10 cellular contexts compared by ENCODE assay signal in the genomic region with DNA sequence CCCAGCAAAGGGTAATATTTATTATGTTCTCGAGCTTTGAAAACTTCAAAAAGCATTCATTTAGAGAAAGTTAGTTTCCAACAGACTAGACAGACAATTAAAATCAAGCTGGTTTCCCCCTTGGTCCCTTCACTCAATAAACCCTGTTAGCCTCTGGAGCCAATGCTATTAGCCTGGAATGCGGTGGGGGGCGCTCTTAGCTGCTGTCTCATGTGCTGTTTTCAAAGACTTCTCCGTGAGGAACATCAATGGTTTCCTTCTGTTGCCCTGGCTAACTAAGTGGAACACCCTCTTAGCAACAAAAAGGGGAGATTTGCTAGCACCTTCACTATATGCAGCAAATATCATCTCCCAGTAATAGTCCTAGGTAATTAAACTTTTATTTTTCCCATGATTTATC.
A peak's percentile ranks its signal among the peaks of the same experiment; 100 is the strongest.
DNase-seq lines count a peak whose midpoint lies in the region; ATAC-seq and TF ChIP-seq lines count a peak whose summit lies in the region.
"Had no signal": no experiment of that assay in that cellular context is flagged by ENCODE, and none has a peak within 500 bp of the region (broad histone marks: within the 10 kb centered on the region; RNA-seq: fewer than 3 reads in every experiment).

No MANE protein-coding gene starts in this region.

- H3K27me3 ChIP-seq in CD4-positive, CD25-positive, alpha-beta regulatory T cell (ENCODE audit: control insufficient read depth, insufficient read depth, low read length), result no peaks in the 10 kb centered on the region
- H3K27me3 ChIP-seq in WERI-Rb-1 (ENCODE audit: insufficient read depth, low read depth, severe bottlenecking), result no peaks in the 10 kb centered on the region

- no peak overlapping the region for H3K4me3 Mint-ChIP-seq in CD4-positive, CD25-positive, alpha-beta regulatory T cell
- H3K4me3 Mint-ChIP-seq in activated CD4-positive, alpha-beta memory T cell treated with anti-CD3 and anti-CD28 coated beads for 36 hours, result no peak overlapping the region
- H3K4me3 Mint-ChIP-seq: stimulated activated naive CD8-positive, alpha-beta T cell treated with anti-CD3 and anti-CD28 coated beads, Interleukin-15, Interleukin-2, amounts not matched to agents 100 ng/mL and 50 ng/mL, for 24 hours; T-cell had no signal

- H3K4me1 Mint-ChIP-seq in CD4-positive, CD25-positive, alpha-beta regulatory T cell, result peaks cover 0 to 12% (median 7%) of the 10 kb centered on the region in 4 donors
- H3K4me1 Mint-ChIP-seq in activated CD4-positive, alpha-beta memory T cell treated with anti-CD3 and anti-CD28 coated beads for 36 hours (ENCODE audit: low read depth), result peaks cover 6% of the 10 kb centered on the region

- H3K27me3 Mint-ChIP-seq in CD4-positive, CD25-positive, alpha-beta regulatory T cell, result peaks cover 18% of the 10 kb centered on the region
- peaks cover 3% of the 10 kb centered on the region for H3K27me3 Mint-ChIP-seq in activated CD4-positive, alpha-beta memory T cell treated with anti-CD3 and anti-CD28 coated beads for 36 hours
- H3K27me3 Mint-ChIP-seq: T-cell had no signal

- peaks cover 0 to 1% (median 0%) of the 10 kb centered on the region in 7 donors for H3K9me3 Mint-ChIP-seq in CD4-positive, CD25-positive, alpha-beta regulatory T cell
- no peaks in the 10 kb centered on the region for H3K9me3 Mint-ChIP-seq in activated CD4-positive, alpha-beta memory T cell treated with anti-CD3 and anti-CD28 coated beads for 36 hours
- H3K9me3 Mint-ChIP-seq: stimulated activated naive CD8-positive, alpha-beta T cell treated with anti-CD3 and anti-CD28 coated beads, Interleukin-15, Interleukin-2, amounts not matched to agents 100 ng/mL and 50 ng/mL, for 24 hours; T-cell had no signal

- no peak overlapping the region for H3K4me3 ChIP-seq in CD4-positive, CD25-positive, alpha-beta regulatory T cell (ENCODE audit: low read depth, low read length)
- H3K4me3 ChIP-seq in WERI-Rb-1 (ENCODE audit: low read depth, low read length), result no peak overlapping the region

- POLR2A ChIA-PET in HEK293T (lab: Yijun Ruan, JAX), result interaction anchor here (0.9 kb wide), 1 partner anchor 12 kb away, joined by 3 read pairs; no protein-coding TSS in a partner anchor
- POLR2A ChIA-PET in activated CD4-positive, alpha-beta memory T cell treated with anti-CD3 and anti-CD28 coated beads for 36 hours (lab: Charles Lee), result no interaction called here

- H3K27ac ChIP-seq in CD4-positive, CD25-positive, alpha-beta regulatory T cell (ENCODE audit: insufficient read depth, low read length, poor library complexity, severe bottlenecking), result no peak overlapping the region
- H3K27ac ChIP-seq in WERI-Rb-1, result no peak overlapping the region

- no peak for ATAC-seq in CD4-positive, CD25-positive, alpha-beta regulatory T cell (ENCODE audit: low read depth in 2 of 2)
- ATAC-seq in HG02571 (IDR thresholded peaks at IDR 0.05; ENCODE audit: unreplicated experiment), result no peak
- ATAC-seq: T-cell had no signal

- peak; percentile 64 for TF ChIP-seq CTCF in WERI-Rb-1 (IDR thresholded peaks at IDR 0.05; ENCODE audit: low read depth, low read length)

- peak overlapping the region in 2 of 3 donors; percentile 35 to 54 for H3K27ac Mint-ChIP-seq in CD4-positive, CD25-positive, alpha-beta regulatory T cell
- no peak overlapping the region for H3K27ac Mint-ChIP-seq in activated CD4-positive, alpha-beta memory T cell treated with anti-CD3 and anti-CD28 coated beads for 36 hours
- H3K27ac Mint-ChIP-seq: stimulated activated naive CD8-positive, alpha-beta T cell treated with anti-CD3 and anti-CD28 coated beads, Interleukin-15, Interleukin-2, amounts not matched to agents 100 ng/mL and 50 ng/mL, for 24 hours; T-cell had no signal

- intact Hi-C loops in activated CD4-positive, alpha-beta memory T cell treated with anti-CD3 and anti-CD28 coated beads for 36 hours (cut with micrococcal nuclease), result loop anchor here (5.0 kb wide), 1 partner anchor 47 kb away; no protein-coding TSS in a partner anchor

- CTCF ChIA-PET in HEK293T (lab: Yijun Ruan, JAX), result interaction anchor here (0.5 to 1.1 kb wide), 5 partner anchors 12 to 534 kb away, joined by 3 to 5 read pairs (median 4); no protein-coding TSS in a partner anchor
- CTCF ChIA-PET in activated CD4-positive, alpha-beta memory T cell treated with anti-CD3 and anti-CD28 coated beads for 36 hours (lab: Charles Lee), result interaction anchor here (0.7 to 3.4 kb wide), 7 partner anchors 10 to 569 kb away, joined by 3 to 15 read pairs (median 4); no protein-coding TSS in a partner anchor

- no peak for DNase-seq in CD4-positive, CD25-positive, alpha-beta regulatory T cell
- DNase-seq in HEK293T (ENCODE audit: extremely low spot score), result peak; percentile 44
- peak; percentile 50 for DNase-seq in WERI-Rb-1
- DNase-seq in iPS-NIHi11 (ENCODE audit: low spot score), result peak; percentile 75
- DNase-seq in activated CD4-positive, alpha-beta memory T cell treated with anti-CD3 and anti-CD28 coated beads for 36 hours, result no peak
- DNase-seq in mesenteric fat pad (ENCODE audit: low spot score), result no peak
- no peak for DNase-seq in AG20443 (ENCODE audit: low spot score)
- DNase-seq: T-cell had no signal

- H3K9me3 ChIP-seq in CD4-positive, CD25-positive, alpha-beta regulatory T cell (ENCODE audit: control insufficient read depth in 2 of 2, low read length in 2 of 2), result no peaks in the 10 kb centered on the region
- peaks cover 4% of the 10 kb centered on the region for H3K9me3 ChIP-seq in WERI-Rb-1 (ENCODE audit: severe bottlenecking)

- H3K36me3 Mint-ChIP-seq in CD4-positive, CD25-positive, alpha-beta regulatory T cell, result no peaks in the 10 kb centered on the region
- H3K36me3 Mint-ChIP-seq in activated CD4-positive, alpha-beta memory T cell treated with anti-CD3 and anti-CD28 coated beads for 36 hours, result no peaks in the 10 kb centered on the region
- H3K36me3 Mint-ChIP-seq: T-cell had no signal

- no peaks in the 10 kb centered on the region for H3K36me3 ChIP-seq in CD4-positive, CD25-positive, alpha-beta regulatory T cell (ENCODE audit: control insufficient read depth, insufficient read depth, low read length)
- no peaks in the 10 kb centered on the region for H3K36me3 ChIP-seq in WERI-Rb-1

- H3K4me1 ChIP-seq in CD4-positive, CD25-positive, alpha-beta regulatory T cell (ENCODE audit: control insufficient read depth, insufficient read depth, low read length, poor library complexity, severe bottlenecking), result peaks cover 4% of the 10 kb centered on the region

TF ChIP-seq in HEK293T, 16 proteins besides CTCF, POLR2A, EP300 and RAD21:
- no peak for TF ChIP-seq FOXM1 (IDR thresholded peaks at IDR 0.05; ENCODE audit: borderline replicate concordance)
- TF ChIP-seq HDGF (IDR thresholded peaks at IDR 0.05; ENCODE audit: borderline replicate concordance), result no peak
- TF ChIP-seq, protein P1, sequence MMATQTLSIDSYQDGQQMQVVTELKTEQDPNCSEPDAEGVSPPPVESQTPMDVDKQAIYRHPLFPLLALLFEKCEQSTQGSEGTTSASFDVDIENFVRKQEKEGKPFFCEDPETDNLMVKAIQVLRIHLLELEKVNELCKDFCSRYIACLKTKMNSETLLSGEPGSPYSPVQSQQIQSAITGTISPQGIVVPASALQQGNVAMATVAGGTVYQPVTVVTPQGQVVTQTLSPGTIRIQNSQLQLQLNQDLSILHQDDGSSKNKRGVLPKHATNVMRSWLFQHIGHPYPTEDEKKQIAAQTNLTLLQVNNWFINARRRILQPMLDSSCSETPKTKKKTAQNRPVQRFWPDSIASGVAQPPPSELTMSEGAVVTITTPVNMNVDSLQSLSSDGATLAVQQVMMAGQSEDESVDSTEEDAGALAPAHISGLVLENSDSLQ (IDR thresholded peaks at IDR 0.05), result no peak
- TF ChIP-seq ZNF384 (IDR thresholded peaks at IDR 0.05), result no peak
- no peak for TF ChIP-seq TARDBP (IDR thresholded peaks at IDR 0.05)
- TF ChIP-seq CTBP1 (IDR thresholded peaks at IDR 0.05; ENCODE audit: borderline replicate concordance), result no peak
- TF ChIP-seq L3MBTL2 (conservative IDR thresholded peaks at IDR 0.05), result no peak
- TF ChIP-seq ELF4 (IDR thresholded peaks at IDR 0.05), result no peak
- TF ChIP-seq FOXK2 (IDR thresholded peaks at IDR 0.05), result no peak
- TF ChIP-seq NFRKB (IDR thresholded peaks at IDR 0.05), result no peak
- TF ChIP-seq FOXA1 (IDR thresholded peaks at IDR 0.05), result no peak
- no peak for TF ChIP-seq LEF1 (IDR thresholded peaks at IDR 0.05; ENCODE audit: borderline replicate concordance)
- TF ChIP-seq SUZ12 (IDR thresholded peaks at IDR 0.05), result no peak
- no peak for TF ChIP-seq BHLHE40 (IDR thresholded peaks at IDR 0.05; ENCODE audit: borderline replicate concordance)
- TF ChIP-seq ARNT (IDR thresholded peaks at IDR 0.05), result no peak
- no peak for TF ChIP-seq SP1 (IDR thresholded peaks at IDR 0.05)

Comparison
In these comparisons a context has a peak if more than half of its experiments do, and no peak if none do; other contexts are left out.
1. DNase-seq: peak in HEK293T (single experiment), WERI-Rb-1 (single experiment) and iPS-NIHi11 (single experiment); none in CD4-positive, CD25-positive, alpha-beta regulatory T cell (0 of 3), activated CD4-positive, alpha-beta memory T cell treated with anti-CD3 and anti-CD28 coated beads for 36 hours (single experiment), mesenteric fat pad (single experiment) and AG20443 (single experiment).